ENCODE assay signal across 23 cellular contexts in genomic region chr16:12876778-12877177, GRCh38. TPM values are rescaled to one million over a fixed set of nuclear protein-coding genes. Genes with fewer than 3 reads are reported as not detected.
"Had no signal": no experiment of that assay in that cellular context is flagged by ENCODE, and none has a peak within 500 bp of the region (broad histone marks: within the 10 kb centered on the region; RNA-seq: fewer than 3 reads in every experiment).

No MANE protein-coding gene starts in this region.

- H3K9me3 ChIP-seq: body of pancreas, colonic mucosa, esophagus muscularis mucosa, left ventricle myocardium inferior, neutrophil, prostate gland had no signal

- H3K4me3 ChIP-seq: body of pancreas, colonic mucosa, esophagus muscularis mucosa, left ventricle myocardium inferior, prostate gland, smooth muscle cell had no signal

- H3K27ac ChIP-seq: body of pancreas, colonic mucosa, esophagus muscularis mucosa, left ventricle myocardium inferior, neutrophil, prostate gland had no signal

- DNase-seq: activated CD4-positive, alpha-beta T cell treated with anti-CD3 and anti-CD28 coated beads, Interleukin-2, amount 50 U/mL, for 1 hour; activated naive CD8-positive, alpha-beta T cell treated with anti-CD3 and anti-CD28 coated beads for 36 hours; amygdala; body of pancreas; caudate nucleus; colonic mucosa; hypothalamus; kidney; left ventricle myocardium inferior; mesenchymal stem cell; natural killer cell; right cardiac atrium; stimulated activated CD4-positive, alpha-beta T cell treated with anti-CD3 and anti-CD28 coated beads, Interleukin-4, amount 100 ng/mL, for 4 hours; stimulated activated CD8-positive, alpha-beta memory T cell treated with anti-CD3 and anti-CD28 coated beads, Interleukin-4, amount 100 ng/mL, for 48 hours; stimulated activated naive CD8-positive, alpha-beta T cell treated with anti-CD3 and anti-CD28 coated beads, Interleukin-15, Interleukin-2, amounts not matched to agents 100 U/mL and 50 U/mL, for 24 hours; trophoblast cell had no signal

- H3K4me2 ChIP-seq: smooth muscle cell had no signal

- FAIRE-seq: kidney had no signal

- ATAC-seq: activated CD4-positive, CD25-positive, alpha-beta regulatory T cell treated with anti-CD3 and anti-CD28 coated beads, Interleukin-2, amount 50 U/mL, for 24 hours; body of pancreas; natural killer cell; right cardiac atrium; stimulated activated naive CD8-positive, alpha-beta T cell treated with anti-CD3 and anti-CD28 coated beads, Interleukin-15, Interleukin-2, amounts not matched to agents 100 U/mL and 50 U/mL, for 24 hours had no signal

- H3K4me1 ChIP-seq: body of pancreas, colonic mucosa, esophagus muscularis mucosa, left ventricle myocardium inferior, prostate gland had no signal

RNA-seq across cellular contexts. Expression of gene SHISA9, which starts 24.6 kb away (rescaled TPM):
- total RNA-seq: activated CD8-positive, alpha-beta memory T cell treated with anti-CD3 and anti-CD28 coated beads for 36 hours; activated naive CD8-positive, alpha-beta T cell treated with anti-CD3 and anti-CD28 coated beads for 36 hours; fibroblast of villous mesenchyme had no signal
- polyA plus RNA-seq: smooth muscle cell had no signal
